Comparison of ENCODE assay signal across 12 cellular contexts in the genomic region with DNA sequence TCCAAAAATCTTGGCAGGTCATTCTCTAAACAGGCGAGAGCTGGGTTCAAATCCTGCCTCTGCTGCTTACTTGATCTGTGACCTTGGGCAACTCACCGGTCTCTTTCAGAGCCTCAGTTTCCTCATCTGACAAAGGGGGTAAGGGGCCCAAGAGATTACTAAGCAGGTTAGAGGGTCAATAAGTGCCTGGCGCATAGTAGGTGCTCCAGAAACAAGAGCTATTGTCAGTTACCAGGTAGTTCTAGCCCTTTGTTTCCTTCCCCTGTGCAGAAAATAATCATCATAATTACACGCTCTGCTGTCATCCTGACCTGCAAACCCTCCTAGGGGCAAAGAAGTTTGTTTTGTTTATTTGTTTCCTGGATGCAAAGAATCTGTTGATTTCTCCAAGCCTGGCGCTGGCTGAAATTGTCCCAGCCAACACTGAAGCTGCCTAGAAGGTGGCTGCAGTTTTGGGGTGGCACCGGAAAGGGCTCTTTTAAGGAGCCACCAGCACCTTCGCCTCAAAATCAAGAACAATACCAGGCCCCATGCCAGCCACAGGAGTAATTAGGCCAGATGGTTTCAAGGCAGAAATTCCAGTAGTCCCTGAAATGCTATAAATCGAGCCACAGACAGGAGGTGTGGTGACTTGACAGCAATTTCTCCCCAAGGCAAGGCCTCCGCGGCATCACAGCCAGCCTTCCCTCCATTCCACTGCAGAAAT. TPM values are rescaled to one million over a fixed set of nuclear protein-coding genes. Genes with fewer than 3 reads are reported as not detected.
DNase-seq lines count a peak whose midpoint lies in the region; ATAC-seq and TF ChIP-seq lines count a peak whose summit lies in the region.
"Had no signal": no experiment of that assay in that cellular context is flagged by ENCODE, and none has a peak within 500 bp of the region (broad histone marks: within the 10 kb centered on the region; RNA-seq: fewer than 3 reads in every experiment).

No MANE protein-coding gene starts in this region.

- ATAC-seq in GM21360 (IDR thresholded peaks at IDR 0.05; ENCODE audit: unreplicated experiment): no peak
- ATAC-seq in GM18868 (IDR thresholded peaks at IDR 0.05; ENCODE audit: unreplicated experiment): no peak
- no peak for ATAC-seq in GM21381 (IDR thresholded peaks at IDR 0.05; ENCODE audit: unreplicated experiment)
- ATAC-seq in HG02759 (IDR thresholded peaks at IDR 0.05; ENCODE audit: unreplicated experiment): no peak

- no peak overlapping the region for H3K4me3 ChIP-seq in AG10803 (ENCODE audit: low read length)

- peak; percentile 72 for DNase-seq in AG10803 (ENCODE audit: low read depth)
- peak; percentile 34 for DNase-seq in NCI-H2171 treated with DMSO at 0.1 percent for 48 hours (lab: John Stamatoyannopoulos, UW)
- DNase-seq in myocyte (ENCODE audit: low read depth): peak; percentile 85
- DNase-seq: AML-193; NCI-H510A; stimulated activated CD4-positive, alpha-beta T cell treated with anti-CD3 and anti-CD28 coated beads, Interleukin-4, amount 100 ng/mL, for 4 hours; T-helper 2 cell had no signal

- H3K27ac ChIP-seq in cingulate gyrus (ENCODE audit: low read depth, low read length): peak overlapping the region; percentile 50

- no peak for TF ChIP-seq CTCF in AG10803 (conservative IDR thresholded peaks at IDR 0.05; ENCODE audit: low read length)

RNA-seq across cellular contexts. Expression of gene KIAA0232, which starts 10.2 kb away (rescaled TPM):
- 64.2 and 73.7 TPM in 2 replicates for total RNA-seq in myocyte
- 16.5 TPM for polyA plus RNA-seq in myocyte (2012)

RNA-seq across cellular contexts. Expression of gene BLOC1S4, which starts 56.4 kb away (rescaled TPM):
- total RNA-seq in myocyte: 32.8 and 35.1 TPM in 2 replicates
- 16.0 TPM for polyA plus RNA-seq in myocyte (2012)

Comparison
In these comparisons a context has a peak if more than half of its experiments do, and no peak if none do; other contexts are left out.
1. DNase-seq: peak in every context shown above with its lines; median percentile 85 in myocyte; 72 in AG10803; 34 in NCI-H2171 treated with DMSO at 0.1 percent for 48 hours.